In genomic region chr5:181200816-181201215, GRCh38 we compare ENCODE assay signal across 22 cellular contexts. TPM values are rescaled to one million over a fixed set of nuclear protein-coding genes. Genes with fewer than 3 reads are reported as not detected.
"Had no signal": no experiment of that assay in that cellular context is flagged by ENCODE, and none has a peak within 500 bp of the region (broad histone marks: within the 10 kb centered on the region; RNA-seq: fewer than 3 reads in every experiment).

No MANE protein-coding gene starts in this region.

- H3K4me3 Mint-ChIP-seq: activated naive CD8-positive, alpha-beta T cell treated with anti-CD3 and anti-CD28 coated beads for 36 hours; stimulated activated naive CD8-positive, alpha-beta T cell treated with anti-CD3 and anti-CD28 coated beads, Interleukin-15, amount 100 ng/mL, for 72 hours had no signal

- DNase-seq: activated CD4-positive, alpha-beta T cell treated with anti-CD3 and anti-CD28 coated beads for 4 hours; activated CD4-positive, alpha-beta T cell treated with anti-CD3 and anti-CD28 coated beads, Interleukin-2, amount 50 U/mL, for 48 hours; activated CD4-positive, CD25-positive, alpha-beta regulatory T cell; activated naive CD4-positive, alpha-beta T cell treated with Interleukin-2 at 50 U/mL for 16 hours; activated naive CD8-positive, alpha-beta T cell treated with anti-CD3 and anti-CD28 coated beads for 36 hours; activated T-cell treated with anti-CD3 and anti-CD28 coated beads, Interleukin-2, amount 50 U/mL, for 48 hours; esophagus squamous epithelium; lower lobe of right lung; naive thymus-derived CD8-positive, alpha-beta T cell; stimulated activated CD4-positive, alpha-beta T cell treated with anti-CD3 and anti-CD28 coated beads, Interleukin-12 subunit alpha, Interleukin-12 subunit beta, amount 100 ng/mL, for 4 hours; stimulated activated CD4-positive, alpha-beta T cell treated with anti-CD3 and anti-CD28 coated beads, Interleukin-4, amount 100 ng/mL, for 4 hours; stimulated activated naive CD8-positive, alpha-beta T cell treated with anti-CD3 and anti-CD28 coated beads, Interleukin-15, amount 100 ng/mL, for 72 hours; T-helper 17 cell; tibial artery had no signal

- H3K9me3 ChIP-seq: breast epithelium, esophagus squamous epithelium, lower lobe of right lung, prostate gland, right atrium auricular region, tibial artery had no signal

- H3K4me3 ChIP-seq: breast epithelium, coronary artery, esophagus squamous epithelium, lower lobe of right lung, prostate gland, right atrium auricular region, tibial artery had no signal

- ATAC-seq: left lobe of liver; lower lobe of right lung; naive thymus-derived CD8-positive, alpha-beta T cell; stimulated activated naive CD8-positive, alpha-beta T cell treated with anti-CD3 and anti-CD28 coated beads, Interleukin-15, amount 100 ng/mL, for 72 hours; T-helper 17 cell had no signal

- H3K9me3 Mint-ChIP-seq: activated naive CD8-positive, alpha-beta T cell treated with anti-CD3 and anti-CD28 coated beads for 36 hours; naive thymus-derived CD8-positive, alpha-beta T cell; stimulated activated naive CD8-positive, alpha-beta T cell treated with anti-CD3 and anti-CD28 coated beads, Interleukin-15, amount 100 ng/mL, for 72 hours had no signal

- H3K27me3 ChIP-seq: breast epithelium, esophagus squamous epithelium, right atrium auricular region, tibial artery had no signal

- H3K27ac ChIP-seq: breast epithelium, coronary artery, esophagus squamous epithelium, lower lobe of right lung, prostate gland, right atrium auricular region, tibial artery had no signal

- H3K36me3 ChIP-seq: breast epithelium, lower lobe of right lung, prostate gland, right atrium auricular region had no signal

- H3K36me3 Mint-ChIP-seq: activated naive CD8-positive, alpha-beta T cell treated with anti-CD3 and anti-CD28 coated beads for 36 hours; naive thymus-derived CD8-positive, alpha-beta T cell had no signal

- H3K27ac Mint-ChIP-seq: activated naive CD8-positive, alpha-beta T cell treated with anti-CD3 and anti-CD28 coated beads for 36 hours; naive thymus-derived CD8-positive, alpha-beta T cell; stimulated activated naive CD8-positive, alpha-beta T cell treated with anti-CD3 and anti-CD28 coated beads, Interleukin-15, amount 100 ng/mL, for 72 hours; T-helper 17 cell had no signal

RNA-seq across cellular contexts. Expression of gene OR2V2, which starts 53.4 kb away (rescaled TPM):
- total RNA-seq: activated naive CD8-positive, alpha-beta T cell treated with anti-CD3 and anti-CD28 coated beads for 36 hours; breast epithelium; esophagus squamous epithelium; kidney epithelial cell; left lobe of liver; lower lobe of right lung; naive thymus-derived CD8-positive, alpha-beta T cell; osteocyte; prostate gland; right atrium auricular region; T-helper 17 cell; ureter had no signal
- polyA plus RNA-seq: naive thymus-derived CD8-positive, alpha-beta T cell had no signal
